ENCODE assay signal across 17 cellular contexts in the genomic region with DNA sequence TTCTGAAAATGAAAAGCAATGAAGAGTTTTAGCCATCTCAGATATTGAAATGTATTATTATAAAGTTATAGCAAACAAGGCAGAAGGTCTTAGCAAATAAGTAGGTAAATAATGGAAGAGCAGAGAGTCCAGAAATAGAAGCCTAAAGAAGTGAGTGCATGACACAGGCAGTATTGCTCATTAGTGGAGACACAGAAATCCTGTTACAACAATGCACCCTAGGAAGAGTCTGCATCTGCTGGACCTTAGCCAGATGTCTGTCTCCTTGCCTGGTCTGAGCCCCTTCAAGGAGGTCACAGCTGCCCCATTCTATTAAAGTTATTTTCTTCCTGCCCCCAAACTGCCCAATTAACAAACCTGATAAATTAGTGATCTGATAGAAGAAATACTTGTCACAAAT. TPM values are rescaled to one million over a fixed set of nuclear protein-coding genes. Genes with fewer than 3 reads are reported as not detected.
A peak's percentile ranks its signal among the peaks of the same experiment; 100 is the strongest.
DNase-seq lines count a peak whose midpoint lies in the region; ATAC-seq and TF ChIP-seq lines count a peak whose summit lies in the region.
"Had no signal": no experiment of that assay in that cellular context is flagged by ENCODE, and none has a peak within 500 bp of the region (broad histone marks: within the 10 kb centered on the region; RNA-seq: fewer than 3 reads in every experiment).

No MANE protein-coding gene starts in this region.

- no peak for ATAC-seq in Right ventricle myocardium superior (ENCODE audit: poor library complexity)

- H2AFZ ChIP-seq in mammary epithelial cell (ENCODE audit: low read depth, low read length) = no peak overlapping the region
- no peak overlapping the region for H2AFZ ChIP-seq in smooth muscle cell (ENCODE audit: low read depth)

- BruUV-seq in mammary epithelial cell (replicated peaks; lab: Mats Ljungman, UMichigan) = no TSS peak

- intact Hi-C loops in mammary epithelial cell (cut with micrococcal nuclease) (no loop called here), Right ventricle myocardium superior (cut with DNase I) (loop anchor here (10.0 kb wide), 1 partner anchor 64 kb away; no protein-coding TSS in a partner anchor)

- H3K4me2 ChIP-seq in mammary epithelial cell (ENCODE audit: insufficient read depth, low read depth, low read length) (no peak overlapping the region), smooth muscle cell (no peak overlapping the region)
- H3K4me2 ChIP-seq: BLaER1 had no signal

- no peaks in the 10 kb centered on the region for H3K9me3 Mint-ChIP-seq in nephron

- dilution Hi-C loops in mammary epithelial cell (cut with HindIII; ENCODE audit: low sequenced_read_pairs) = no loop called here

- H3K79me2 ChIP-seq in mammary epithelial cell (ENCODE audit: insufficient read depth, low read length) (no peaks in the 10 kb centered on the region), smooth muscle cell (ENCODE audit: low read depth) (no peaks in the 10 kb centered on the region)

- CTCF ChIA-PET in mammary epithelial cell (lab: Charles Lee; ENCODE audit: low non-redundant PET) = no interaction called here

- H3K9ac ChIP-seq in mammary epithelial cell (ENCODE audit: insufficient read depth, low read length) = no peak overlapping the region
- no peak overlapping the region for H3K9ac ChIP-seq in smooth muscle cell (ENCODE audit: low read depth)
- H3K9ac ChIP-seq: BLaER1 had no signal

- peak overlapping the region in 2 of 3 experiments; percentile 2 to 10 for H3K27ac Mint-ChIP-seq in nephron

- in situ Hi-C loops in mammary epithelial cell (cut with MboI; ENCODE audit: low sequenced_read_pairs in 2 of 2) = no loop called here

- no peaks in the 10 kb centered on the region for H3K27me3 Mint-ChIP-seq in nephron (ENCODE audit: low read depth)

- TF ChIP-seq CTCF in C4-2B (conservative IDR thresholded peaks at IDR 0.05) (no peak), mammary epithelial cell (conservative IDR thresholded peaks at IDR 0.05 in 1 of 2, IDR thresholded peaks at IDR 0.05 in 1 of 2; ENCODE audit: extremely low read depth in 1 of 2, insufficient read depth in 1 of 2, low read depth in 1 of 2, low read length in 2 of 2) (no peak), nephron (IDR thresholded peaks at IDR 0.05; ENCODE audit: unreplicated experiment in 3 of 3) (no peak), smooth muscle cell (IDR thresholded peaks at IDR 0.05; ENCODE audit: borderline replicate concordance, insufficient read depth, poor library complexity, severe bottlenecking) (no peak)

- no peaks in the 10 kb centered on the region for H3K36me3 ChIP-seq in mammary epithelial cell (ENCODE audit: insufficient read depth, low read length)
- H3K36me3 ChIP-seq in smooth muscle cell (ENCODE audit: low read depth) = no peaks in the 10 kb centered on the region
- H3K36me3 ChIP-seq: BLaER1, SJCRH30 had no signal

- H3K27ac ChIP-seq in C4-2B = peak overlapping the region; percentile 65
- no peak overlapping the region for H3K27ac ChIP-seq in mammary epithelial cell (ENCODE audit: insufficient read depth, low read depth, low read length)
- H3K27ac ChIP-seq in smooth muscle cell (ENCODE audit: low read depth) = no peak overlapping the region
- H3K27ac ChIP-seq: BLaER1, SJCRH30 had no signal

- H3K4me1 ChIP-seq in mammary epithelial cell (ENCODE audit: insufficient read depth, low read length) (no peaks in the 10 kb centered on the region), smooth muscle cell (ENCODE audit: low read depth) (peaks cover under 1% of the 10 kb centered on the region)
- H3K4me1 ChIP-seq: BLaER1 had no signal

- no peaks in the 10 kb centered on the region for H3F3A ChIP-seq in smooth muscle cell (ENCODE audit: low read depth)

- H4K20me1 ChIP-seq in mammary epithelial cell (ENCODE audit: insufficient read depth, low read length) (no peaks in the 10 kb centered on the region), smooth muscle cell (ENCODE audit: low read depth) (no peaks in the 10 kb centered on the region)
- H4K20me1 ChIP-seq: BLaER1 had no signal

- H3K4me1 Mint-ChIP-seq in nephron = peaks cover 45% of the 10 kb centered on the region

- no peaks in the 10 kb centered on the region for H3K36me3 Mint-ChIP-seq in nephron (ENCODE audit: low read depth)

- no peaks in the 10 kb centered on the region for H3K9me3 ChIP-seq in mammary epithelial cell (replicated peaks; ENCODE audit: insufficient read depth, low read length)
- H3K9me3 ChIP-seq in smooth muscle cell (replicated peaks; ENCODE audit: low read depth) = no peaks in the 10 kb centered on the region
- H3K9me3 ChIP-seq: BLaER1, SJCRH30 had no signal

- H3K27me3 ChIP-seq in mammary epithelial cell (ENCODE audit: insufficient read depth, low read length) = no peaks in the 10 kb centered on the region
- H3K27me3 ChIP-seq in smooth muscle cell (ENCODE audit: low read depth) = no peaks in the 10 kb centered on the region
- H3K27me3 ChIP-seq: BLaER1, SJCRH30 had no signal

- H3K4me3 ChIP-seq in mammary epithelial cell (replicated peaks in 1 of 3; ENCODE audit: insufficient read depth in 1 of 3, low read depth in 2 of 3, low read length in 3 of 3) (no peak overlapping the region), smooth muscle cell (no peak overlapping the region)
- H3K4me3 ChIP-seq: BLaER1, SJCRH30 had no signal

- no peak overlapping the region for H3K4me3 Mint-ChIP-seq in nephron

- peak; percentile 6 to 45 for DNase-seq in NCI-H524 (lab: John Stamatoyannopoulos, UW)
- peak; percentile 11 for DNase-seq in mammary epithelial cell
- DNase-seq in activated gamma-delta T cell treated with Interleukin-2 at 50 U/mL for 16 hours = no peak
- DNase-seq in Right ventricle myocardium superior = no peak
- no peak for DNase-seq in smooth muscle cell (lab: John Stamatoyannopoulos, UW; ENCODE audit: unreplicated experiment)
- no peak for DNase-seq in NCI-H1092 (lab: John Stamatoyannopoulos, UW)
- DNase-seq: H7, IMR-90, Kasumi-1, NCI-H1417 treated with DMSO at 0.1 percent for 48 hours, NCI-H2029, NCI-H226, NCI-H774, SJCRH30 had no signal

RNA-seq across cellular contexts. Expression of a gene that starts 52.0 kb away (rescaled TPM):
- total RNA-seq in mammary epithelial cell = 10 to 100 TPM; 22.9 to 30.0 TPM
- 14.9 TPM for polyA plus RNA-seq in mammary epithelial cell
- polyA minus RNA-seq in mammary epithelial cell = 1.6 TPM
- 55.1 TPM for total RNA-seq in Right ventricle myocardium superior
- 16.7 and 18.8 TPM in 2 replicates for total RNA-seq in smooth muscle cell
- polyA plus RNA-seq in smooth muscle cell = 3.1 and 9.9 TPM in 2 replicates

Comparison
In these comparisons a context has a peak if more than half of its experiments do, and no peak if none do; other contexts are left out.
1. DNase-seq: peak in NCI-H524 (2 of 2) and mammary epithelial cell (single experiment); none in activated gamma-delta T cell treated with Interleukin-2 at 50 U/mL for 16 hours (single experiment), Right ventricle myocardium superior (single experiment), smooth muscle cell (single experiment) and NCI-H1092 (single experiment).